ENCODE assay signal across 12 cellular contexts in genomic region chr16:89297156-89297869, GRCh38.
DNase-seq lines count a peak whose midpoint lies in the region; ATAC-seq, FAIRE-seq and TF ChIP-seq lines count a peak whose summit lies in the region.
"Had no signal": no experiment of that assay in that cellular context is flagged by ENCODE, and none has a peak within 500 bp of the region (broad histone marks: within the 10 kb centered on the region; RNA-seq: fewer than 3 reads in every experiment).

No MANE protein-coding gene starts in this region.

- H3K36me3 Mint-ChIP-seq in Calu3 (ENCODE audit: insufficient read depth, unreplicated experiment), result peaks cover 76% of the 10 kb centered on the region
- H3K36me3 Mint-ChIP-seq in brain, result peaks cover 17% of the 10 kb centered on the region
- peaks cover 0 to 19% (median 0%) of the 10 kb centered on the region in 3 donors for H3K36me3 Mint-ChIP-seq in naive thymus-derived CD8-positive, alpha-beta T cell

- H3K9me3 Mint-ChIP-seq in Calu3 (ENCODE audit: low read depth, unreplicated experiment) (no peaks in the 10 kb centered on the region), brain (no peaks in the 10 kb centered on the region)
- H3K9me3 Mint-ChIP-seq in naive thymus-derived CD8-positive, alpha-beta T cell, result no peaks in the 10 kb centered on the region

- H3K27me3 Mint-ChIP-seq in Calu3 (ENCODE audit: unreplicated experiment) (no peaks in the 10 kb centered on the region), brain (no peaks in the 10 kb centered on the region)
- no peaks in the 10 kb centered on the region for H3K27me3 Mint-ChIP-seq in naive thymus-derived CD8-positive, alpha-beta T cell

- POLR2A ChIA-PET in naive thymus-derived CD8-positive, alpha-beta T cell (lab: Charles Lee), result interaction anchor here (0.9 to 2.3 kb wide), 3 partner anchors 18 to 158 kb away, joined by 3 to 5 read pairs (median 3); no protein-coding TSS in a partner anchor

- peak overlapping the region; percentile 24 for H3K27ac Mint-ChIP-seq in Calu3 (ENCODE audit: unreplicated experiment)
- H3K27ac Mint-ChIP-seq in brain, result peak overlapping the region; percentile 24 to 84 (median 52)
- H3K27ac Mint-ChIP-seq in naive thymus-derived CD8-positive, alpha-beta T cell, result peak overlapping the region in 9 of 10 donors; percentile 32 to 89 (median 74)

- H3K4me1 Mint-ChIP-seq in Calu3 (ENCODE audit: low read depth, unreplicated experiment), result peaks cover 30% of the 10 kb centered on the region
- H3K4me1 Mint-ChIP-seq in brain, result peaks cover 57% of the 10 kb centered on the region
- peaks cover 25 to 64% (median 48%) of the 10 kb centered on the region in 4 donors for H3K4me1 Mint-ChIP-seq in naive thymus-derived CD8-positive, alpha-beta T cell

- no peak for ATAC-seq in naive thymus-derived CD8-positive, alpha-beta T cell
- ATAC-seq in HG03025 (IDR thresholded peaks at IDR 0.05; ENCODE audit: low FRiP score, unreplicated experiment), result no peak
- no peak for ATAC-seq in HG02852 (IDR thresholded peaks at IDR 0.05; ENCODE audit: unreplicated experiment)
- ATAC-seq: left lobe of liver, pancreas had no signal

- BruUV-seq in Calu3 (replicated peaks; lab: Mats Ljungman, UMichigan), result no TSS peak

- CTCF ChIA-PET in Calu3 (lab: Charles Lee), result no interaction called here

- TF ChIP-seq CTCF in AG10803 (conservative IDR thresholded peaks at IDR 0.05; ENCODE audit: low read length), result no peak
- TF ChIP-seq CTCF in Calu3 (IDR thresholded peaks at IDR 0.05; ENCODE audit: unreplicated experiment), result no peak
- TF ChIP-seq CTCF in brain (conservative IDR thresholded peaks at IDR 0.05), result no peak

- intact Hi-C loops in Calu3 (cut with micrococcal nuclease; ENCODE audit: unreplicated experiment), result no loop called here

- no peak for TF ChIP-seq POLR2A in H54 (IDR thresholded peaks at IDR 0.05; ENCODE audit: low read depth, low read length)

- DNase-seq in AG10803 (ENCODE audit: low read depth) (peak; percentile 37), Calu3 (no peak), GM19239 (ENCODE audit: insufficient read length, low spot score) (no peak), H54 (ENCODE audit: insufficient read length, low spot score) (no peak)
- DNase-seq in naive thymus-derived CD8-positive, alpha-beta T cell, result no peak
- DNase-seq: activated effector memory CD4-positive, alpha-beta T cell treated with Interleukin-2 at 50 U/mL for 16 hours had no signal

- H3K4me3 ChIP-seq in AG10803 (ENCODE audit: low read length), result no peak overlapping the region
- H3K4me3 ChIP-seq: coronary artery, pancreas had no signal

- FAIRE-seq in GM19239 (lab: Jason Lieb, UNC) (no peak), H54 (lab: Jason Lieb, UNC) (no peak)
- FAIRE-seq: pancreas had no signal

- H3K4me3 Mint-ChIP-seq in Calu3 (ENCODE audit: low read depth, unreplicated experiment), result no peak overlapping the region
- no peak overlapping the region for H3K4me3 Mint-ChIP-seq in brain
- peak overlapping the region in 6 of 10 donors; percentile 23 to 49 (median 34) for H3K4me3 Mint-ChIP-seq in naive thymus-derived CD8-positive, alpha-beta T cell

Comparison
In these comparisons a context has a peak if more than half of its experiments do, and no peak if none do; other contexts are left out.
1. H3K27ac Mint-ChIP-seq: peak in every context shown above with its lines; median percentile 74 in naive thymus-derived CD8-positive, alpha-beta T cell; 52 in brain; 24 in Calu3.
2. H3K4me3 Mint-ChIP-seq: peak in naive thymus-derived CD8-positive, alpha-beta T cell (6 of 10); none in Calu3 (single experiment) and brain (0 of 5).